Comparison of ENCODE assay signal across 21 cellular contexts in the genomic region with DNA sequence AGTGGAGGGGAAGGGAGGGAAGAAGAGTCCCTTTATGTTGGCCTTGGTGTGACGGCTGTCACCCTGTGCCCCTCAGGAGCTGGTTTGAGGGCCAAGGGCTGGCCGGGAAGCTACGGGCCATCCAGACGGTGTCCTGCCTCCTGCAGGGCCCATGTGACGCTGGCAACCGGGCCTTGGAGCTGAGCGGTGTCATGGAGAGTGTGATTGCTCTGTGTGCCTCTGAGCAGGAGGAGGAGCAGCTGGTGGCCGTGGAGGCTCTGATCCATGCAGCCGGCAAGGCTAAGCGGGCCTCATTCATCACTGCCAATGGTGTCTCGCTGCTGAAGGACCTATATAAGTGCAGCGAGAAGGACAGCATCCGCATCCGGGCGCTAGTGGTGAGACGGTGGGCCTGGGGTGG. TPM values are rescaled to one million over a fixed set of nuclear protein-coding genes. Genes with fewer than 3 reads are reported as not detected.
DNase-seq lines count a peak whose midpoint lies in the region; FAIRE-seq and TF ChIP-seq lines count a peak whose summit lies in the region.
"Had no signal": no experiment of that assay in that cellular context is flagged by ENCODE, and none has a peak within 500 bp of the region (broad histone marks: within the 10 kb centered on the region; RNA-seq: fewer than 3 reads in every experiment).

No MANE protein-coding gene starts in this region.

- intact Hi-C loops in adrenal gland (cut with DNase I), result no loop called here
- intact Hi-C loops in kidney (cut with DNase I), result no loop called here
- intact Hi-C loops in stomach (cut with DNase I; ENCODE audit: low total_unique reads), result no loop called here

- in situ Hi-C loops in G401 (cut with HindIII; ENCODE audit: low sequenced_read_pairs), result loop anchor here (25.0 kb wide), 1 partner anchor 109 kb away; no protein-coding TSS in a partner anchor

- H3K36me3 ChIP-seq in adrenal gland (replicated peaks in 1 of 2) (peaks cover 0 to 96% of the 10 kb centered on the region in 2 donors), kidney (ENCODE audit: control insufficient read depth in 1 of 2, insufficient read depth in 2 of 2, low read length in 2 of 2) (peaks cover 35 to 43% of the 10 kb centered on the region in 2 donors), stomach (peaks cover 91 to 100% (median 100%) of the 10 kb centered on the region in 4 donors), BE2C (peaks cover 56% of the 10 kb centered on the region)

- FAIRE-seq in kidney (lab: Jason Lieb, UNC), result no peak
- FAIRE-seq: A549, G401.6, GM12892 had no signal

- TF ChIP-seq POLR2A in adrenal gland (IDR thresholded peaks at IDR 0.05), result peak in 1 of 2 donors; percentile 19
- TF ChIP-seq POLR2A in stomach (IDR thresholded peaks at IDR 0.05), result no peak

- DNase-seq in G401 (ENCODE audit: low spot score) (peak; percentile 93), adrenal gland (peak; percentile 62 to 86 (median 77)), cerebellar nuclear complex (lab: John Stamatoyannopoulos, UW) (peak; percentile 63 to 85), kidney (peak; percentile 66), ecto neural progenitor cell (ENCODE audit: low spot score) (no peak), stomach (no peak), BE2C (no peak)
- no peak for DNase-seq in activated naive CD4-positive, alpha-beta T cell (lab: John Stamatoyannopoulos, UW)
- DNase-seq: 8988T; ACHN; AML-193; Calu3; CD4-positive, alpha-beta memory T cell; COR-L47; DMS53; DMS79 treated with DMSO at 0.1 percent for 48 hours; GOT3; H9 had no signal

- H3K27me3 ChIP-seq in adrenal gland, result no peaks in the 10 kb centered on the region
- H3K27me3 ChIP-seq in stomach, result no peaks in the 10 kb centered on the region
- no peaks in the 10 kb centered on the region for H3K27me3 ChIP-seq in BE2C

- no peak for TF ChIP-seq EP300 in stomach (IDR thresholded peaks at IDR 0.05)

- peak overlapping the region in 4 of 5 donors; percentile 26 to 64 (median 42) for H3K27ac ChIP-seq in adrenal gland
- H3K27ac ChIP-seq in kidney (ENCODE audit: low read depth in 2 of 2, low read length in 2 of 2), result no peak overlapping the region
- no peak overlapping the region for H3K27ac ChIP-seq in stomach
- H3K27ac ChIP-seq: A549 had no signal

- H3K4me3 ChIP-seq in adrenal gland, result no peak overlapping the region
- no peak overlapping the region for H3K4me3 ChIP-seq in kidney (ENCODE audit: low read length in 2 of 2)
- H3K4me3 ChIP-seq in stomach, result no peak overlapping the region
- H3K4me3 ChIP-seq in BE2C (ENCODE audit: low read depth, low read length), result no peak overlapping the region
- H3K4me3 ChIP-seq: A549 had no signal

- no peak for TF ChIP-seq CTCF in adrenal gland (IDR thresholded peaks at IDR 0.05)
- TF ChIP-seq CTCF in kidney (IDR thresholded peaks at IDR 0.05; ENCODE audit: borderline replicate concordance, extremely low read depth, insufficient read depth), result no peak
- TF ChIP-seq CTCF in stomach (IDR thresholded peaks at IDR 0.05), result no peak
- no peak for TF ChIP-seq CTCF in BE2C (IDR thresholded peaks at IDR 0.05; ENCODE audit: low read depth, low read length)

- 53 to 72% (median 61%) methylated on average over 5 to 16 of the region's 16 CpGs for WGBS in adrenal gland, 4 donors
- WGBS in stomach, 5 donors, result 88 to 94% (median 91%) methylated on average over 10 to 16 of the region's 16 CpGs

- H3K9me3 ChIP-seq in adrenal gland (replicated peaks in 1 of 3) (no peaks in the 10 kb centered on the region), kidney (ENCODE audit: control insufficient read depth in 1 of 2, low read length in 2 of 2) (no peaks in the 10 kb centered on the region), stomach (no peaks in the 10 kb centered on the region), BE2C (no peaks in the 10 kb centered on the region)
- H3K9me3 ChIP-seq: A549 had no signal

- H3K9ac ChIP-seq in kidney (ENCODE audit: low read length in 2 of 2), result no peak overlapping the region

- H3K4me1 ChIP-seq in adrenal gland (replicated peaks in 1 of 2) (no peaks in the 10 kb centered on the region), kidney (ENCODE audit: control insufficient read depth in 1 of 2, insufficient read depth in 1 of 2, low read depth in 1 of 2, low read length in 2 of 2) (no peaks in the 10 kb centered on the region), stomach (peaks cover 0 to 6% (median 0%) of the 10 kb centered on the region in 4 donors), BE2C (no peaks in the 10 kb centered on the region)

RNA-seq across cellular contexts. Expression of a gene that starts 8.1 kb away (rescaled TPM):
- 0.14 TPM in 1 of 2 replicates, not detected in the other for total RNA-seq in G401 (2014; rRNA removed; shearing (Covaris generic))
- 10 to 100 TPM in 7 of 8 donors, 1 to 10 TPM in 1; 8.1 to 38.7 (median 19.7) TPM for total RNA-seq in adrenal gland
- 10 to 100 TPM in 2 of 3 donors, 1 to 10 TPM in 1; 7.7 to 17.4 (median 13.5) TPM for polyA plus RNA-seq in adrenal gland
- 11.6 TPM for total RNA-seq in kidney
- 11.6 TPM for polyA plus RNA-seq in kidney (ENCODE audit: insufficient read depth, low read depth, low replicate concordance)
- 10 to 100 TPM in 2 of 5 donors, 1 to 10 TPM in 3; 2.2 to 98.5 (median 8.8) TPM for total RNA-seq in stomach
- 10 to 100 TPM in 1 of 3 donors, 1 to 10 TPM in 2; 6.1 to 11.3 (median 6.7) TPM for polyA plus RNA-seq in stomach
- polyA plus RNA-seq in BE2C (2012; ENCODE audit: insufficient read depth, insufficient read length, low read depth), result 25.5 TPM

RNA-seq across cellular contexts. Expression of a gene that starts 11.5 kb away (rescaled TPM):
- 99.2 and 113 TPM in 2 replicates for total RNA-seq in G401 (2014; rRNA removed; shearing (Covaris generic))
- total RNA-seq in adrenal gland (100 to 1,000 TPM in 1 of 8 donors, 10 to 100 TPM in 7; 32.2 to 114 (median 54.2) TPM), kidney (62.8 TPM), stomach (10 to 100 TPM; 28.0 to 63.8 (median 45.0) TPM)
- polyA plus RNA-seq in adrenal gland (10 to 100 TPM; 28.1 to 82.1 (median 71.1) TPM), kidney (ENCODE audit: insufficient read depth, low read depth, low replicate concordance) (48.9 TPM), stomach (10 to 100 TPM; 35.7 to 62.7 (median 40.9) TPM)
- 83.4 TPM for polyA plus RNA-seq in BE2C (2012; ENCODE audit: insufficient read depth, insufficient read length, low read depth)

RNA-seq across cellular contexts. Expression of a gene that starts 14.2 kb away (rescaled TPM):
- total RNA-seq in G401 (2014; rRNA removed; shearing (Covaris generic)), result 10.8 and 17.1 TPM in 2 replicates
- total RNA-seq in adrenal gland (10 to 100 TPM; 14.6 to 40.2 (median 25.0) TPM), kidney (15.5 TPM), stomach (10 to 100 TPM in 3 of 5 donors, not detected in 2; 12.1 to 19.6 (median 12.1) TPM)
- polyA plus RNA-seq in adrenal gland (10 to 100 TPM; 19.9 to 31.5 (median 30.4) TPM), kidney (ENCODE audit: insufficient read depth, low read depth, low replicate concordance) (47.3 TPM), stomach (10 to 100 TPM; 18.8 to 22.1 (median 19.8) TPM)
- polyA plus RNA-seq in BE2C (2012; ENCODE audit: insufficient read depth, insufficient read length, low read depth), result 58.6 TPM

RNA-seq across cellular contexts. Expression of a gene that starts 43.4 kb away (rescaled TPM):
- 23.8 and 33.4 TPM in 2 replicates for total RNA-seq in G401 (2014; rRNA removed; shearing (Covaris generic))
- 10 to 100 TPM; 52.3 to 94.6 (median 68.5) TPM for total RNA-seq in adrenal gland
- polyA plus RNA-seq in adrenal gland, result 10 to 100 TPM; 26.5 to 83.3 (median 46.2) TPM
- 56.3 TPM for total RNA-seq in kidney
- 11.4 TPM for polyA plus RNA-seq in kidney (ENCODE audit: insufficient read depth, low read depth, low replicate concordance)
- 100 to 1,000 TPM in 3 of 5 donors, 10 to 100 TPM in 2; 30.5 to 286 (median 201) TPM for total RNA-seq in stomach
- polyA plus RNA-seq in stomach, result 10 to 100 TPM in 2 of 3 donors, 1 to 10 TPM in 1; 2.9 to 16.4 (median 16.0) TPM
- polyA plus RNA-seq in BE2C (2012; ENCODE audit: insufficient read depth, insufficient read length, low read depth), result 111 TPM

RNA-seq across cellular contexts. Expression of a gene that starts 47.8 kb away (rescaled TPM):
- total RNA-seq in G401 (2014; rRNA removed; shearing (Covaris generic)), result 138 and 140 TPM in 2 replicates
- total RNA-seq in adrenal gland, result 10 to 100 TPM in 2 of 8 donors, 1 to 10 TPM in 6; 5.4 to 36.8 (median 6.6) TPM
- polyA plus RNA-seq in adrenal gland, result 1 to 10 TPM; 4.7 to 9.0 (median 6.1) TPM
- 6.6 TPM for total RNA-seq in kidney
- 3.4 TPM for polyA plus RNA-seq in kidney (ENCODE audit: insufficient read depth, low read depth, low replicate concordance)
- total RNA-seq in stomach, result 10 to 100 TPM in 4 of 5 donors, 1 to 10 TPM in 1; 8.2 to 60.7 (median 25.8) TPM
- polyA plus RNA-seq in stomach, result 10 to 100 TPM in 2 of 3 donors, 1 to 10 TPM in 1; 9.0 to 33.5 (median 16.8) TPM
- 71.9 TPM for polyA plus RNA-seq in BE2C (2012; ENCODE audit: insufficient read depth, insufficient read length, low read depth)

Comparison
In these comparisons a context has a peak if more than half of its experiments do, and no peak if none do; other contexts are left out.
1. DNase-seq: peak in G401 (single experiment), adrenal gland (7 of 7), cerebellar nuclear complex (2 of 2) and kidney (single experiment); none in ecto neural progenitor cell (single experiment), stomach (single experiment), BE2C (single experiment) and activated naive CD4-positive, alpha-beta T cell (0 of 4).
2. H3K27ac ChIP-seq: peak in adrenal gland (4 of 5); none in kidney (0 of 2) and stomach (0 of 5).